8 cellular contexts compared by ENCODE assay signal in the genomic region with DNA sequence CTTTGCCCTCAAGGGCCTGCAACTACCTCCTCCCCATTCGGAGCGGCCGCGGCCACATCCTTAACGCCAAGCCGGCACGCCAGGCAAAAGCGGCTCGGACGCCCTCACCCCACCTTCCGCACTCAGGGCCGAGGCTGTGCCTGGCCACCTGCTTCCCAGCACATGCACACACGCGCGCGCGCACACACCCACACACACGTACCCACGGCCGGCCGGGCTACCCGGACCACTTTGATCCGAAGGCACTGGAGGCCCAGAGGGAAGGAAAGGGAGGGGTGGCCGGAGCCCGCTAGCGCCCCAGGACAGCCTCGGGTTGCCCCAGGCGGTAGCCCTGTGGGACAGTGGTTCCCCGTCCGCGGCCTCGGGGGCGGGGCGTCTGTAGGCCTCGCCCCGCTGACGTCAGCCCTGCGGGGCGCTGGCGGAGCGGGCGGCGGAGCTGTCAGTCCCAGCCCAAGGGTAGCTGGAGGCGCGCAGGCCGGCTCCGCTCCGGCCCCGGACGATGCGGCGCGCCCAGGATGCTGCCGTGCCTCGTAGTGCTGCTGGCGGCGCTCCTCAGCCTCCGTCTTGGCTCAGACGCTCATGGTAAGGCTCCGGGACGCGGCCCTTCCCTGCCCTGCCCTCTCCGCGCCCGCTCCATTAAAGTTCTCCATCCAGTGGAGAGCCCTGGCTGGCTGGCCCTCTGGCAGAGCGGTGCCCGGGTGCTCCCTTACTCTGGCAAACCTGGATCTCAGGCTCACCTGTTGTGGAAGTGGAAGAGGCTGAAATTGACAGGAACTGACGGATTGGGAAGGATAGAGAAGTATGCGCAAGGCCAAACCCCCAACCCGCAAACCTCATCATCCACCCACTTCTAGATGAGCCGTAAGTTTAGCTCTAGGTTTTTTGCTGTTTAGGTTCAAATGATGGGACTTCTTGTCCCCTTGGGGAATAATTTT. TPM values are rescaled to one million over a fixed set of nuclear protein-coding genes. Genes with fewer than 3 reads are reported as not detected.
DNase-seq lines count a peak whose midpoint lies in the region; ATAC-seq, FAIRE-seq and TF ChIP-seq lines count a peak whose summit lies in the region.

Gene IL10RA, plus strand, starts transcription at position 442 of the 935 bp plus-strand sequence. Its CDS starts 74 bp downstream, at position 516.

- H3K36me3 ChIP-seq in cardiac muscle cell (no peaks in the 10 kb centered on the region), parathyroid adenoma (ENCODE audit: control insufficient read depth, insufficient read depth, low read length) (no peaks in the 10 kb centered on the region), tibial nerve (peaks cover 0 to 5% (median 0%) of the 10 kb centered on the region in 3 donors)

- H3K27ac ChIP-seq in cardiac muscle cell: no peak within 1 kb of the TSS
- H3K27ac ChIP-seq in parathyroid adenoma: no peak within 1 kb of the TSS
- H3K27ac ChIP-seq in tibial nerve: peak within 1 kb of the TSS in 3 of 4 donors; percentile 62 to 83 (median 75)

- peak; percentile 79 for FAIRE-seq in GM19239 (lab: Jason Lieb, UNC)

- H3K9ac ChIP-seq in parathyroid adenoma: no peak within 1 kb of the TSS

- WGBS in tibial nerve, 2 donors: 4% methylated on average over 42 to 45 of the region's 71 CpGs

- H3K4me2 ChIP-seq in parathyroid adenoma (ENCODE audit: low read length): peak within 1 kb of the TSS; percentile 79

- peak; percentile 83 for ATAC-seq in HG03460 (IDR thresholded peaks at IDR 0.05; ENCODE audit: unreplicated experiment)

- H3K79me2 ChIP-seq in parathyroid adenoma: no peaks in the 10 kb centered on the region

- H3K27me3 ChIP-seq in cardiac muscle cell (peaks cover 66% of the 10 kb centered on the region), parathyroid adenoma (ENCODE audit: control insufficient read depth, insufficient read depth, low read length) (no peaks in the 10 kb centered on the region), tibial nerve (peaks cover 0 to 27% of the 10 kb centered on the region in 2 donors)

- no peaks in the 10 kb centered on the region for H3K9me3 ChIP-seq in cardiac muscle cell (ENCODE audit: low read depth)
- H3K9me3 ChIP-seq in parathyroid adenoma (ENCODE audit: control insufficient read depth, low read length): no peaks in the 10 kb centered on the region
- no peaks in the 10 kb centered on the region for H3K9me3 ChIP-seq in tibial nerve

- TF ChIP-seq EP300 in tibial nerve (IDR thresholded peaks at IDR 0.05): peak in 1 of 2 donors; percentile 40

- H3K4me1 ChIP-seq in cardiac muscle cell (ENCODE audit: low read depth): no peaks in the 10 kb centered on the region
- H3K4me1 ChIP-seq in parathyroid adenoma: no peaks in the 10 kb centered on the region
- peaks cover 0 to 12% (median 6%) of the 10 kb centered on the region in 4 donors for H3K4me1 ChIP-seq in tibial nerve

- peak within 1 kb of the TSS; percentile 82 for H2AFZ ChIP-seq in parathyroid adenoma

- DNase-seq in CMK (ENCODE audit: low read depth): peak; percentile 84
- DNase-seq in GM19239 (ENCODE audit: insufficient read length, low spot score): peak; percentile 91
- peak; percentile 30 for DNase-seq in RPMI7951 (ENCODE audit: low read depth)
- peak in 3 of 4 experiments; percentile 40 to 74 (median 55) for DNase-seq in activated naive CD4-positive, alpha-beta T cell (lab: John Stamatoyannopoulos, UW)
- peak; percentile 63 to 85 for DNase-seq in cardiac muscle cell (ENCODE audit: low read depth in 1 of 2, low spot score in 1 of 2)
- peak; percentile 32 to 39 for DNase-seq in tibial nerve (ENCODE audit: low spot score in 2 of 2)

- H3K4me3 ChIP-seq in cardiac muscle cell: peak within 1 kb of the TSS; percentile 39
- H3K4me3 ChIP-seq in parathyroid adenoma (ENCODE audit: low read depth, low read length): peak within 1 kb of the TSS; percentile 46
- peak within 1 kb of the TSS; percentile 26 to 57 (median 48) for H3K4me3 ChIP-seq in tibial nerve

- TF ChIP-seq CTCF in cardiac muscle cell (IDR thresholded peaks at IDR 0.05; ENCODE audit: low read depth, low read length): no peak
- no peak for TF ChIP-seq CTCF in parathyroid adenoma (IDR thresholded peaks at IDR 0.05)
- TF ChIP-seq CTCF in tibial nerve (IDR thresholded peaks at IDR 0.05): peak in 1 of 5 experiments; percentile 14

- TF ChIP-seq POLR2A in tibial nerve (IDR thresholded peaks at IDR 0.05): peak; percentile 74

RNA-seq across cellular contexts. Expression of gene IL10RA, which starts in this region (rescaled TPM):
- 0.12 TPM in 1 of 2 replicates, not detected in the other for total RNA-seq in RPMI7951 (2014; rRNA removed; shearing (Covaris generic))
- not detected in 2 replicates for total RNA-seq in cardiac muscle cell
- not detected in 2 replicates for polyA plus RNA-seq in cardiac muscle cell
- total RNA-seq in tibial nerve: 10 to 100 TPM; 16.7 to 42.0 (median 25.9) TPM

Comparison
In these comparisons a context has a peak if more than half of its experiments do, and no peak if none do; other contexts are left out.
1. RNA of gene IL10RA (total RNA-seq): 16.7 to 42.0 TPM in tibial nerve; 0.12 TPM in RPMI7951 and not detected in cardiac muscle cell; every median in the first group is over 10 times any median in the second.
2. Peak in DNase-seq in RPMI7951; RNA of the gene not detected or under 1 TPM.
3. Peak in DNase-seq and H3K4me3 ChIP-seq in cardiac muscle cell; RNA of the gene not detected or under 1 TPM.
4. DNase-seq: peak in every context shown above with its lines; median percentile 91 in GM19239; 84 in CMK; 74 in cardiac muscle cell; 55 in activated naive CD4-positive, alpha-beta T cell; 36 in tibial nerve; 30 in RPMI7951.
5. H3K27ac ChIP-seq: peak in tibial nerve (3 of 4); none in cardiac muscle cell (single experiment) and parathyroid adenoma (single experiment).
6. Peak in every context shown above with its lines, with median percentiles within 50 percentile points of each other: H3K4me3 ChIP-seq.